ENCODE assay signal across 8 cellular contexts in the genomic region with DNA sequence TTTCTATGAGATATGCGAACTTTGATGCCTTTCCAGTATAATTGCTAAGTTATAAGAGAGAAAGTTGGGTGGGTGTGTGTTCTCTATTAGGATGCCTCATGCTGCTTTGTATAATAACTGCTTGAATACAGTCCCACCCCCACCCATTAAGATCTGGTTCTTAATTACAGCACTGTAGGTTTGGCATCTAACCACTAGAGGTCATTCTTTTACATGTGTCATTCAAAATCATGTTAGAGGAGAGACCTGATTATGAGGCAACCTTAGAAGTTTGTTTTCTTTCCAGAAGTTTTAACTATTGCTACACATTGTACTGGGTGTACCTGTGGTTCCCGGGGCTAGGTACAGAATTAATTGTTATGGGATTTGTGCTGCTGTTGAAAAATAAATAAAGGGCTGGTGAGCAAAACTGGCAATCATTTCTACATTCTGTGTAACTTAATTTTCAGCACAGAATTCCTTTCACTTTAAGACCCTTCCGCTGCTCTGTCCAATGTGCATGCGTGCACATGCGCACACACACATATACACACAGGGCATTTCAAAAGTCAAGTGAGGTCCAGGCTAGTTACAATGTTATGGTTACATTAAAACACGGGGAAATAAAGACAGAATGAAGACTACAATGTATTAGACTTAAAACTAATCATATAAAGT.
A peak's percentile ranks its signal among the peaks of the same experiment; 100 is the strongest.
DNase-seq lines count a peak whose midpoint lies in the region; ATAC-seq and TF ChIP-seq lines count a peak whose summit lies in the region.

No MANE protein-coding gene starts in this region.

- H3K9ac ChIP-seq in endodermal cell (ENCODE audit: extremely low read depth, low read length, poor library complexity, severe bottlenecking) (no peak overlapping the region), neuronal stem cell (ENCODE audit: low read depth, low read length, poor library complexity) (no peak overlapping the region)

- no peak overlapping the region for H4K91ac ChIP-seq in neuronal stem cell (ENCODE audit: low read depth, low read length, poor library complexity)

- peaks cover 6% of the 10 kb centered on the region for H3K9me3 Mint-ChIP-seq in endodermal cell

- no peak overlapping the region for H2AFZ ChIP-seq in neuronal stem cell (ENCODE audit: low read length)

- no peaks in the 10 kb centered on the region for H3K36me3 Mint-ChIP-seq in endodermal cell (ENCODE audit: low read depth)

- H3K23ac ChIP-seq in neuronal stem cell (ENCODE audit: low read depth, low read length, poor library complexity), result no peak overlapping the region

- peak; percentile 64 for ATAC-seq in GM21717 (IDR thresholded peaks at IDR 0.05; ENCODE audit: unreplicated experiment)
- ATAC-seq in HG03521 (IDR thresholded peaks at IDR 0.05; ENCODE audit: unreplicated experiment), result no peak
- ATAC-seq in HG03439 (IDR thresholded peaks at IDR 0.05; ENCODE audit: unreplicated experiment), result no peak

- H2BK15ac ChIP-seq in neuronal stem cell (ENCODE audit: low read length), result no peak overlapping the region

- H3K27ac ChIP-seq in endodermal cell (ENCODE audit: low read depth, low read length), result no peak overlapping the region
- no peak overlapping the region for H3K27ac ChIP-seq in neuronal stem cell (replicated peaks; ENCODE audit: low read length)

- H3K9me3 ChIP-seq in endodermal cell (ENCODE audit: control insufficient read depth, low read length) (no peaks in the 10 kb centered on the region), neuronal stem cell (replicated peaks in 1 of 2; ENCODE audit: control insufficient read depth in 2 of 2, insufficient read depth in 1 of 2, low read depth in 1 of 2, low read length in 2 of 2) (no peaks in the 10 kb centered on the region)

- peaks cover 20% of the 10 kb centered on the region for H3K4me1 Mint-ChIP-seq in endodermal cell

- no peaks in the 10 kb centered on the region for H3K27me3 Mint-ChIP-seq in endodermal cell (ENCODE audit: insufficient read depth)

- H2BK120ac ChIP-seq in neuronal stem cell (ENCODE audit: low read depth, low read length), result no peak overlapping the region

- DNase-seq in DMS53 treated with DMSO at 0.1 percent for 48 hours (lab: John Stamatoyannopoulos, UW; ENCODE audit: unreplicated experiment) (peak; percentile 2), NCI-H146 (lab: John Stamatoyannopoulos, UW) (peak; percentile 61), endodermal cell (no peak), neuronal stem cell (ENCODE audit: low spot score) (peak; percentile 21)
- no peak for DNase-seq in stimulated activated CD4-positive, alpha-beta T cell treated with anti-CD3 and anti-CD28 coated beads, Interleukin-2, amount 100 ng/mL, for 24 hours

- no peaks in the 10 kb centered on the region for H3K27me3 ChIP-seq in endodermal cell (ENCODE audit: control insufficient read depth, insufficient read depth, low read length, poor library complexity, severe bottlenecking)
- H3K27me3 ChIP-seq in neuronal stem cell (ENCODE audit: control insufficient read depth in 3 of 3, insufficient read depth in 3 of 3, low read depth in 1 of 3, low read length in 3 of 3), result no peaks in the 10 kb centered on the region

- WGBS in endodermal cell (ENCODE audit: insufficient coverage in 1 of 2, insufficient read length in 1 of 2), 2 experiments, result 60 to 66% methylated on average over 1 to 6 of the region's 6 CpGs
- no CpG with 5 or more reads among the region's 6 CpGs for WGBS in neuronal stem cell (ENCODE audit: extremely low coverage in 2 of 2, insufficient read length in 2 of 2, insufficient replicate concordance in 1 of 2), 2 donors

- H3K4me3 Mint-ChIP-seq in endodermal cell, result no peak overlapping the region

- TF ChIP-seq CTCF in endodermal cell (conservative IDR thresholded peaks at IDR 0.05), result peak; percentile 76

- no peak overlapping the region for H2BK12ac ChIP-seq in neuronal stem cell (ENCODE audit: low read length)

- no peak overlapping the region for H4K8ac ChIP-seq in neuronal stem cell (ENCODE audit: low read depth, low read length)

- H3K79me1 ChIP-seq in neuronal stem cell (ENCODE audit: low read depth, low read length), result no peaks in the 10 kb centered on the region

- H3K27ac Mint-ChIP-seq in endodermal cell, result no peak overlapping the region

- H2AK5ac ChIP-seq in neuronal stem cell (ENCODE audit: low read depth, low read length), result no peak overlapping the region

- H3K36me3 ChIP-seq in endodermal cell (ENCODE audit: control insufficient read depth, insufficient read depth, low read length), result no peaks in the 10 kb centered on the region
- no peaks in the 10 kb centered on the region for H3K36me3 ChIP-seq in neuronal stem cell (replicated peaks in 1 of 2; ENCODE audit: control insufficient read depth in 2 of 2, insufficient read depth in 2 of 2, low read length in 2 of 2)

- H2BK5ac ChIP-seq in neuronal stem cell (ENCODE audit: low read length), result no peak overlapping the region

- H3K18ac ChIP-seq in neuronal stem cell (ENCODE audit: low read length), result no peak overlapping the region

- H3K4me1 ChIP-seq in endodermal cell (ENCODE audit: control insufficient read depth, insufficient read depth, low read length) (peaks cover 9% of the 10 kb centered on the region), neuronal stem cell (ENCODE audit: control insufficient read depth in 2 of 2, insufficient read depth in 1 of 2, low read depth in 1 of 2, low read length in 2 of 2) (peaks cover 0 to 3% of the 10 kb centered on the region in 2 donors)

- H3K4me3 ChIP-seq in endodermal cell (ENCODE audit: low read length), result no peak overlapping the region
- no peak overlapping the region for H3K4me3 ChIP-seq in neuronal stem cell (ENCODE audit: low read length in 2 of 2)

- H3K4ac ChIP-seq in neuronal stem cell (ENCODE audit: low read length), result no peak overlapping the region

- H3K4me2 ChIP-seq in neuronal stem cell (ENCODE audit: insufficient read depth, low read length, poor library complexity, severe bottlenecking), result no peak overlapping the region

- H3K14ac ChIP-seq in neuronal stem cell (ENCODE audit: low read length), result no peak overlapping the region

Comparison
In these comparisons a context has a peak if more than half of its experiments do, and no peak if none do; other contexts are left out.
1. DNase-seq: peak in DMS53 treated with DMSO at 0.1 percent for 48 hours (single experiment), NCI-H146 (single experiment) and neuronal stem cell (single experiment); none in endodermal cell (single experiment) and stimulated activated CD4-positive, alpha-beta T cell treated with anti-CD3 and anti-CD28 coated beads, Interleukin-2, amount 100 ng/mL, for 24 hours (0 of 2).